In genomic region chr5:158722940-158723339, GRCh38 we compare ENCODE assay signal across 17 cellular contexts.
A peak's percentile ranks its signal among the peaks of the same experiment; 100 is the strongest.
DNase-seq lines count a peak whose midpoint lies in the region; ATAC-seq and TF ChIP-seq lines count a peak whose summit lies in the region.
"Had no signal": no experiment of that assay in that cellular context is flagged by ENCODE, and none has a peak within 500 bp of the region (broad histone marks: within the 10 kb centered on the region; RNA-seq: fewer than 3 reads in every experiment).

No MANE protein-coding gene starts in this region.

- peak; percentile 97 for ATAC-seq in GM23338

- no peaks in the 10 kb centered on the region; the same call in 1 of the 2 replicates for H3K9me2 ChIP-seq in GM23338 (ENCODE audit: insufficient read depth)

- H3K4me1 Mint-ChIP-seq in GM23338 (peaks cover 37% of the 10 kb centered on the region), endodermal cell (no peaks in the 10 kb centered on the region), neural progenitor cell (peaks cover 42% of the 10 kb centered on the region)

- H3K4me1 ChIP-seq in GM23338 (ENCODE audit: insufficient read depth) (peaks cover 38% of the 10 kb centered on the region), endodermal cell (ENCODE audit: control insufficient read depth, insufficient read depth, low read length) (no peaks in the 10 kb centered on the region), neural progenitor cell (peaks cover 4% of the 10 kb centered on the region)

- DNase-seq in GM23338 (ENCODE audit: low spot score) = peak; percentile 76
- DNase-seq in NB4 (ENCODE audit: low read depth) = peak; percentile 3
- DNase-seq in endodermal cell = peak; percentile 69
- DNase-seq in neural progenitor cell (ENCODE audit: low spot score) = peak; percentile 14
- no peak for DNase-seq in glomerular visceral epithelial cell (ENCODE audit: extremely low spot score)
- no peak for DNase-seq in activated naive CD4-positive, alpha-beta T cell treated with anti-CD3 and anti-CD28 coated beads, Interleukin-2, amount 50 U/mL, for 16 hours
- DNase-seq in caudate nucleus (lab: John Stamatoyannopoulos, UW) = no peak
- DNase-seq: DMS153, GM23248, NCI-H1694, NCI-H2029 treated with DMSO at 0.1 percent for 48 hours, NCI-H2227 treated with DMSO at 0.1 percent for 48 hours, NCI-H526 treated with DMSO at 0.1 percent for 48 hours, RPMI8226, SHP77 had no signal

- TF ChIP-seq POLR2A in NB4 (IDR thresholded peaks at IDR 0.05; ENCODE audit: extremely low read depth, insufficient read length) = no peak

- H3K27ac Mint-ChIP-seq in GM23338 (no peak overlapping the region), endodermal cell (no peak overlapping the region), neural progenitor cell (no peak overlapping the region)

- H3K79me2 ChIP-seq in GM23338 (replicated peaks; ENCODE audit: insufficient read depth) = no peaks in the 10 kb centered on the region
- no peaks in the 10 kb centered on the region for H3K79me2 ChIP-seq in neural progenitor cell (ENCODE audit: low read depth)

- TF ChIP-seq CTCF in GM23338 (conservative IDR thresholded peaks at IDR 0.05; ENCODE audit: low read depth in 2 of 2) = no peak
- TF ChIP-seq CTCF in NB4 (IDR thresholded peaks at IDR 0.05; ENCODE audit: low read depth, low read length) = no peak
- no peak for TF ChIP-seq CTCF in endodermal cell (conservative IDR thresholded peaks at IDR 0.05)
- no peak for TF ChIP-seq CTCF in neural progenitor cell (IDR thresholded peaks at IDR 0.05)

- H3K9me3 Mint-ChIP-seq in GM23338 = no peaks in the 10 kb centered on the region
- no peaks in the 10 kb centered on the region for H3K9me3 Mint-ChIP-seq in endodermal cell
- H3K9me3 Mint-ChIP-seq in neural progenitor cell = no peaks in the 10 kb centered on the region
- H3K9me3 Mint-ChIP-seq: IgD-negative memory B cell had no signal

- no peak overlapping the region for H3K27ac ChIP-seq in GM23338 (ENCODE audit: low read depth)
- no peak overlapping the region for H3K27ac ChIP-seq in endodermal cell (ENCODE audit: low read depth, low read length)
- no peak overlapping the region for H3K27ac ChIP-seq in neural progenitor cell
- no peak overlapping the region for H3K27ac ChIP-seq in caudate nucleus (ENCODE audit: low read depth, low read length)
- H3K27ac ChIP-seq: GM23248, HL-60 had no signal

- H3K9ac ChIP-seq in endodermal cell (ENCODE audit: extremely low read depth, low read length, poor library complexity, severe bottlenecking) = no peak overlapping the region
- no peak overlapping the region for H3K9ac ChIP-seq in neural progenitor cell
- H3K9ac ChIP-seq: GM23248 had no signal

- no peak overlapping the region; the same call in 1 of the 2 replicates for H3K4me2 ChIP-seq in GM23338
- H3K4me2 ChIP-seq in neural progenitor cell = no peak overlapping the region

- no peaks in the 10 kb centered on the region for H3F3A ChIP-seq in GM23338 (replicated peaks; ENCODE audit: low read depth)
- H3F3A ChIP-seq in neural progenitor cell (ENCODE audit: low read depth) = no peaks in the 10 kb centered on the region

- H2AFZ ChIP-seq in GM23338 = no peak overlapping the region
- H2AFZ ChIP-seq in neural progenitor cell (replicated peaks) = peak overlapping the region; percentile 12
- H2AFZ ChIP-seq: GM23248 had no signal

- H3K27me3 Mint-ChIP-seq in GM23338 (ENCODE audit: insufficient read depth, low read depth, poor library complexity) (peaks cover 4% of the 10 kb centered on the region), endodermal cell (ENCODE audit: insufficient read depth) (peaks cover 2% of the 10 kb centered on the region), neural progenitor cell (ENCODE audit: insufficient read depth, low read depth) (peaks cover 2% of the 10 kb centered on the region)
- H3K27me3 Mint-ChIP-seq: IgD-negative memory B cell had no signal

- H3K36me3 ChIP-seq in GM23338 (ENCODE audit: insufficient read depth) = no peaks in the 10 kb centered on the region
- H3K36me3 ChIP-seq in endodermal cell (ENCODE audit: control insufficient read depth, insufficient read depth, low read length) = no peaks in the 10 kb centered on the region
- H3K36me3 ChIP-seq in neural progenitor cell = no peaks in the 10 kb centered on the region

- H3K4me3 Mint-ChIP-seq in GM23338 = no peak overlapping the region
- H3K4me3 Mint-ChIP-seq in endodermal cell = no peak overlapping the region
- H3K4me3 Mint-ChIP-seq in neural progenitor cell = no peak overlapping the region
- H3K4me3 Mint-ChIP-seq: IgD-negative memory B cell had no signal

- H3K4me3 ChIP-seq in GM23338 (no peak overlapping the region), NB4 (ENCODE audit: low read depth, low read length) (no peak overlapping the region), endodermal cell (ENCODE audit: low read length) (no peak overlapping the region), neural progenitor cell (no peak overlapping the region)
- H3K4me3 ChIP-seq: GM23248 had no signal

- WGBS in endodermal cell (ENCODE audit: insufficient coverage in 1 of 2, insufficient read length in 1 of 2), 2 experiments = 42 to 53% methylated on average over 2 to 3 of the region's 3 CpGs

- no peaks in the 10 kb centered on the region for H4K20me1 ChIP-seq in GM23338 (replicated peaks; ENCODE audit: insufficient read depth)
- no peaks in the 10 kb centered on the region for H4K20me1 ChIP-seq in neural progenitor cell (ENCODE audit: low read depth)

- H3K9me3 ChIP-seq in endodermal cell (ENCODE audit: control insufficient read depth, low read length) (no peaks in the 10 kb centered on the region), neural progenitor cell (ENCODE audit: low read depth) (no peaks in the 10 kb centered on the region)

- H3K27me3 ChIP-seq in GM23338 (ENCODE audit: insufficient read depth) (no peaks in the 10 kb centered on the region; the same call in 1 of the 2 replicates), endodermal cell (ENCODE audit: control insufficient read depth, insufficient read depth, low read length, poor library complexity, severe bottlenecking) (no peaks in the 10 kb centered on the region), neural progenitor cell (peaks cover 4% of the 10 kb centered on the region)

- H3K36me3 Mint-ChIP-seq in GM23338 (ENCODE audit: low read depth) (no peaks in the 10 kb centered on the region), endodermal cell (ENCODE audit: low read depth) (no peaks in the 10 kb centered on the region), neural progenitor cell (no peaks in the 10 kb centered on the region)

TF ChIP-seq in GM23338, 12 proteins besides CTCF, POLR2A, EP300 and RAD21 (continues in another document):
- TF ChIP-seq ZNF462 (CRISPR knock-in tag; IDR thresholded peaks at IDR 0.05) (peak; percentile 57; the same call in 1 of the 2 replicates), POLR2AphosphoS5 (IDR thresholded peaks at IDR 0.05; ENCODE audit: low read depth) (no peak)

Comparison
In these comparisons a context has a peak if more than half of its experiments do, and no peak if none do; other contexts are left out.
1. DNase-seq: peak in GM23338 (single experiment), NB4 (single experiment), endodermal cell (single experiment) and neural progenitor cell (single experiment); none in glomerular visceral epithelial cell (single experiment), activated naive CD4-positive, alpha-beta T cell treated with anti-CD3 and anti-CD28 coated beads, Interleukin-2, amount 50 U/mL, for 16 hours (single experiment) and caudate nucleus (0 of 61).